26 cellular contexts compared by ENCODE assay signal in genomic region chr14:25061923-25062321, GRCh38. TPM values are rescaled to one million over a fixed set of nuclear protein-coding genes. Genes with fewer than 3 reads are reported as not detected.
A peak's percentile ranks its signal among the peaks of the same experiment; 100 is the strongest.
DNase-seq lines count a peak whose midpoint lies in the region; ATAC-seq, FAIRE-seq and TF ChIP-seq lines count a peak whose summit lies in the region.
"Had no signal": no experiment of that assay in that cellular context is flagged by ENCODE, and none has a peak within 500 bp of the region (broad histone marks: within the 10 kb centered on the region; RNA-seq: fewer than 3 reads in every experiment).

No MANE protein-coding gene starts in this region.

- no peak overlapping the region for H2BK20ac ChIP-seq in H1 (ENCODE audit: low read length)

- no peak overlapping the region for H3K23ac ChIP-seq in H1 (ENCODE audit: insufficient read length)

- no peaks in the 10 kb centered on the region for H3K9me3 ChIP-seq in HepG2 (ENCODE audit: low read length)
- H3K9me3 ChIP-seq in right lobe of liver = no peaks in the 10 kb centered on the region
- H3K9me3 ChIP-seq in H1 (ENCODE audit: insufficient read depth in 2 of 2, low read depth in 1 of 2, low read length in 1 of 2) = no peaks in the 10 kb centered on the region
- H3K9me3 ChIP-seq: A549; BE2C; BLaER1 treated with 17β-estradiol and CSF1 and Interleukin-3, amounts not matched to agents 10 nM and 100 nM had no signal

- H3K27me3 Mint-ChIP-seq in activated T-helper 2 cell treated with anti-CD3 and anti-CD28 coated beads, Interferon-gamma antibody, Interleukin-2, Interleukin-4, amounts not matched to agents 10 μg/mL and 5 μg/mL and 100 μg/mL, durations not matched to agents 14 hours and 24 hours and 36 hours (ENCODE audit: low read depth) = peaks cover 2% of the 10 kb centered on the region

- H3K27me3 ChIP-seq in HepG2 (ENCODE audit: control insufficient read depth in 1 of 2, insufficient read depth in 2 of 2, low read length in 2 of 2) (no peaks in the 10 kb centered on the region), right lobe of liver (no peaks in the 10 kb centered on the region), H1 (replicated peaks in 1 of 4; ENCODE audit: control insufficient read depth in 3 of 4, extremely low read depth in 1 of 4, insufficient read depth in 3 of 4, low read length in 3 of 4) (no peaks in the 10 kb centered on the region)
- H3K27me3 ChIP-seq: BE2C; BLaER1 treated with 17β-estradiol and CSF1 and Interleukin-3, amounts not matched to agents 10 nM and 100 nM had no signal

- no peaks in the 10 kb centered on the region for H3K9me3 Mint-ChIP-seq in activated T-helper 2 cell treated with anti-CD3 and anti-CD28 coated beads, Interferon-gamma antibody, Interleukin-2, Interleukin-4, amounts not matched to agents 10 μg/mL and 5 μg/mL and 100 μg/mL, durations not matched to agents 14 hours and 24 hours and 36 hours
- H3K9me3 Mint-ChIP-seq: CD4-positive, alpha-beta T cell; H9 had no signal

- H4K5ac ChIP-seq in H1 (ENCODE audit: insufficient read length, low read depth, low read length) = no peak overlapping the region

- no peak for DNase-seq in HepG2 (ENCODE audit: low spot score)
- DNase-seq in right lobe of liver = no peak
- DNase-seq in NCI-H69 (lab: John Stamatoyannopoulos, UW) = peak; percentile 85
- no peak for DNase-seq in H1 (ENCODE audit: low read depth in 1 of 2, low spot score in 2 of 2)
- no peak for DNase-seq in glomerular visceral epithelial cell (ENCODE audit: extremely low spot score)
- no peak for DNase-seq in NCI-H1092 treated with DMSO at 0.1 percent for 48 hours (lab: John Stamatoyannopoulos, UW)
- DNase-seq in activated T-helper 2 cell treated with anti-CD3 and anti-CD28 coated beads, Interferon-gamma antibody, Interleukin-2, Interleukin-4, amounts not matched to agents 10 μg/mL and 5 μg/mL and 100 μg/mL, durations not matched to agents 14 hours and 24 hours and 36 hours (ENCODE audit: low spot score) = no peak
- DNase-seq: 8988T; ACHN; AML-193; BE2C; CD4-positive, alpha-beta T cell; CD8-positive, alpha-beta memory T cell; DMS 273 treated with DMSO at 0.1 percent for 48 hours; DMS79; EL; GDM1; H9 had no signal

- no peak overlapping the region for H4K8ac ChIP-seq in H1 (ENCODE audit: extremely low read depth, insufficient read depth, low read length)

- TF ChIP-seq POLR2A in HepG2 (IDR thresholded peaks at IDR 0.05; ENCODE audit: insufficient read depth in 1 of 2, low read depth in 2 of 2, low read length in 2 of 2) (no peak), right lobe of liver (IDR thresholded peaks at IDR 0.05) (no peak), H1 (IDR thresholded peaks at IDR 0.05; ENCODE audit: control extremely low read depth in 1 of 2, low read depth in 2 of 2, low read length in 2 of 2) (no peak)

- H3K4me2 ChIP-seq in HepG2 (ENCODE audit: low read depth, low read length) (no peak overlapping the region), H1 (ENCODE audit: insufficient read depth in 1 of 2, low read depth in 2 of 2, low read length in 2 of 2) (no peak overlapping the region)
- H3K4me2 ChIP-seq: A549; BLaER1 treated with 17β-estradiol and CSF1 and Interleukin-3, amounts not matched to agents 10 nM and 100 nM had no signal

- H3K4me1 ChIP-seq in HepG2 (ENCODE audit: insufficient read depth, low read length) = no peaks in the 10 kb centered on the region
- no peaks in the 10 kb centered on the region for H3K4me1 ChIP-seq in right lobe of liver
- H3K4me1 ChIP-seq in H1 (replicated peaks in 1 of 4; ENCODE audit: control insufficient read depth in 3 of 4, insufficient read depth in 4 of 4, low read length in 3 of 4) = peaks cover 0 to 4% (median under 1%) of the 10 kb centered on the region in 4 experiments; a peak in 2 of 7 replicates
- H3K4me1 ChIP-seq: A549; BE2C; BLaER1 treated with 17β-estradiol and CSF1 and Interleukin-3, amounts not matched to agents 10 nM and 100 nM had no signal

- no peak overlapping the region for H2BK12ac ChIP-seq in H1 (ENCODE audit: low read depth, low read length)

- no peaks in the 10 kb centered on the region for H3K4me1 Mint-ChIP-seq in activated T-helper 2 cell treated with anti-CD3 and anti-CD28 coated beads, Interferon-gamma antibody, Interleukin-2, Interleukin-4, amounts not matched to agents 10 μg/mL and 5 μg/mL and 100 μg/mL, durations not matched to agents 14 hours and 24 hours and 36 hours (ENCODE audit: low read depth)
- H3K4me1 Mint-ChIP-seq: CD14-positive monocyte; CD8-positive, alpha-beta memory T cell had no signal

- TF ChIP-seq CTCF in HepG2 (CRISPR knock-in tag; IDR thresholded peaks at IDR 0.05) (no peak), right lobe of liver (IDR thresholded peaks at IDR 0.05) (no peak), H1 (IDR thresholded peaks at IDR 0.05; ENCODE audit: control extremely low read depth in 1 of 3, insufficient read depth in 1 of 3, low read depth in 1 of 3, low read length in 3 of 3) (no peak)

- no peak overlapping the region for H4K91ac ChIP-seq in H1 (replicated peaks; ENCODE audit: insufficient read length, low read length)

- H3K27ac ChIP-seq in HepG2 (ENCODE audit: extremely low read length, insufficient read depth, low read length) (no peak overlapping the region), right lobe of liver (no peak overlapping the region), H1 (ENCODE audit: low read depth, low read length) (no peak overlapping the region)
- H3K27ac ChIP-seq: A549; BLaER1 treated with 17β-estradiol and CSF1 and Interleukin-3, amounts not matched to agents 10 nM and 100 nM had no signal

- H4K20me1 ChIP-seq in HepG2 (ENCODE audit: insufficient read depth, low read length) = no peaks in the 10 kb centered on the region
- H4K20me1 ChIP-seq in H1 (replicated peaks in 1 of 2; ENCODE audit: control insufficient read depth in 1 of 2, insufficient read depth in 2 of 2, low read length in 2 of 2) = no peaks in the 10 kb centered on the region
- H4K20me1 ChIP-seq: BLaER1 treated with 17β-estradiol and CSF1 and Interleukin-3, amounts not matched to agents 10 nM and 100 nM had no signal

- WGBS in HepG2 (ENCODE audit: low lambda C conversion rate) = 13% methylated on average over 3 of the region's 3 CpGs
- WGBS in right lobe of liver (ENCODE audit: insufficient coverage, low coverage, low lambda C conversion rate, missing lambda C conversion rate) = 74% methylated on average over 3 of the region's 3 CpGs
- 88% methylated on average over 3 of the region's 3 CpGs; no CpG with 5 or more reads in 1 of the 2 experiments for WGBS in H1 (ENCODE audit: extremely low coverage in 1 of 2, insufficient coverage in 1 of 2, insufficient read length in 1 of 2, insufficient replicate concordance in 2 of 2, low coverage in 1 of 2, low lambda C conversion rate in 2 of 2, missing lambda C conversion rate in 1 of 2), 2 experiments

- no peak overlapping the region for H3K4ac ChIP-seq in H1 (replicated peaks; ENCODE audit: insufficient read length, low read depth, low read length)

- H2BK5ac ChIP-seq in H1 (ENCODE audit: low read depth, low read length) = no peak overlapping the region

- TF ChIP-seq RAD21 in HepG2 (CRISPR knock-in tag; IDR thresholded peaks at IDR 0.05) = no peak
- TF ChIP-seq RAD21 in H1 (IDR thresholded peaks at IDR 0.05 in 1 of 2, conservative IDR thresholded peaks at IDR 0.05 in 1 of 2; ENCODE audit: low read depth in 2 of 2, low read length in 2 of 2) = no peak

- no peaks in the 10 kb centered on the region for H3K36me3 ChIP-seq in HepG2 (replicated peaks in 1 of 2; ENCODE audit: control insufficient read depth in 1 of 2, insufficient read depth in 2 of 2, low read length in 2 of 2)
- no peaks in the 10 kb centered on the region for H3K36me3 ChIP-seq in right lobe of liver
- H3K36me3 ChIP-seq in H1 (ENCODE audit: control insufficient read depth in 2 of 4, insufficient read depth in 4 of 4, low read length in 3 of 4) = no peaks in the 10 kb centered on the region
- H3K36me3 ChIP-seq: BE2C; BLaER1 treated with 17β-estradiol and CSF1 and Interleukin-3, amounts not matched to agents 10 nM and 100 nM had no signal

- no peak overlapping the region for H3K18ac ChIP-seq in H1 (ENCODE audit: extremely low read depth, low read length)

- no peaks in the 10 kb centered on the region for H3K36me3 Mint-ChIP-seq in activated T-helper 2 cell treated with anti-CD3 and anti-CD28 coated beads, Interferon-gamma antibody, Interleukin-2, Interleukin-4, amounts not matched to agents 10 μg/mL and 5 μg/mL and 100 μg/mL, durations not matched to agents 14 hours and 24 hours and 36 hours (ENCODE audit: low read depth)
- H3K36me3 Mint-ChIP-seq: CD14-positive monocyte; CD8-positive, alpha-beta memory T cell had no signal

- POLR2A ChIA-PET in HepG2 (lab: Yijun Ruan, JAX) (no interaction called here), H1 (lab: Charles Lee; ENCODE audit: partially characterized antibody) (no interaction called here)

- TF ChIP-seq EP300 in HepG2 (IDR thresholded peaks at IDR 0.05; ENCODE audit: low read depth in 2 of 2, low read length in 2 of 2) = no peak
- TF ChIP-seq EP300 in HepG2 (CRISPR knock-in tag; IDR thresholded peaks at IDR 0.05; ENCODE audit: borderline replicate concordance) = no peak
- TF ChIP-seq EP300 in H1 (IDR thresholded peaks at IDR 0.05; ENCODE audit: borderline replicate concordance in 1 of 2, low read depth in 2 of 2, low read length in 2 of 2) = no peak

- no peaks in the 10 kb centered on the region for H3K23me2 ChIP-seq in H1 (ENCODE audit: low read depth, low read length)

- ATAC-seq in HepG2 (no peak), right lobe of liver (no peak), GM19463 (IDR thresholded peaks at IDR 0.05; ENCODE audit: unreplicated experiment) (peak; percentile 34)
- ATAC-seq: A549, HCT116 had no signal

- no peak overlapping the region for H2AK5ac ChIP-seq in H1 (ENCODE audit: low read depth, low read length)

- FAIRE-seq in HepG2 (lab: Jason Lieb, UNC) = no peak
- no peak for FAIRE-seq in H1 (lab: Jason Lieb, UNC)
- FAIRE-seq: A549, D721Med, GM12891, GM18507 had no signal

- no peak overlapping the region for H2BK120ac ChIP-seq in H1 (replicated peaks; ENCODE audit: low read depth, low read length)

- H2BK15ac ChIP-seq in H1 (ENCODE audit: low read length) = no peak overlapping the region

- no peak overlapping the region for H3K14ac ChIP-seq in H1 (ENCODE audit: insufficient read length)

- CTCF ChIA-PET in HepG2 (lab: Yijun Ruan, JAX; ENCODE audit: low intra/inter-chr PET ratio, low total read pairs) = no interaction called here
- CTCF ChIA-PET in H1 (lab: Charles Lee; ENCODE audit: partially characterized antibody) = interaction anchor here (0.6 kb wide), 1 partner anchor 14 kb away, joined by 3 read pairs; no protein-coding TSS in a partner anchor

- H3K9ac ChIP-seq in HepG2 (ENCODE audit: insufficient read depth, low read depth, low read length) (no peak overlapping the region), H1 (replicated peaks in 1 of 4; ENCODE audit: extremely low read depth in 1 of 4, low read depth in 3 of 4, low read length in 3 of 4) (no peak overlapping the region)
- H3K9ac ChIP-seq: BLaER1 treated with 17β-estradiol and CSF1 and Interleukin-3, amounts not matched to agents 10 nM and 100 nM had no signal

- intact Hi-C loops in HepG2 (cut with micrococcal nuclease; ENCODE audit: unreplicated experiment) (no loop called here), right lobe of liver (cut with DNase I) (no loop called here)
- intact Hi-C loops in activated T-helper 2 cell treated with anti-CD3 and anti-CD28 coated beads, Interferon-gamma antibody, Interleukin-2, Interleukin-4, amounts not matched to agents 10 μg/mL and 5 μg/mL and 100 μg/mL, durations not matched to agents 14 hours and 24 hours and 36 hours (cut with micrococcal nuclease) = no loop called here

- H3K79me1 ChIP-seq in H1 (ENCODE audit: low read depth, low read length) = no peaks in the 10 kb centered on the region

- no peak overlapping the region for H3K27ac Mint-ChIP-seq in activated T-helper 2 cell treated with anti-CD3 and anti-CD28 coated beads, Interferon-gamma antibody, Interleukin-2, Interleukin-4, amounts not matched to agents 10 μg/mL and 5 μg/mL and 100 μg/mL, durations not matched to agents 14 hours and 24 hours and 36 hours
- H3K27ac Mint-ChIP-seq: CD14-positive monocyte; CD4-positive, alpha-beta T cell; H9 had no signal

- no peak overlapping the region for H2AFZ ChIP-seq in HepG2 (ENCODE audit: low read length)
- no peak overlapping the region for H2AFZ ChIP-seq in H1 (ENCODE audit: low read length)

- in situ Hi-C loops in HepG2 (cut with HindIII; ENCODE audit: extremely low pct_ligation_motif_present, low pct_unique_long_range_greater_than_20kb) = no loop called here

- H3K79me2 ChIP-seq in HepG2 (ENCODE audit: insufficient read depth, low read length) (no peaks in the 10 kb centered on the region), H1 (ENCODE audit: control insufficient read depth in 1 of 2, insufficient read depth in 2 of 2, low read length in 2 of 2) (no peaks in the 10 kb centered on the region)

- no peak overlapping the region for H3K4me3 ChIP-seq in HepG2 (replicated peaks in 1 of 3; ENCODE audit: insufficient read depth in 1 of 3, low read depth in 2 of 3, low read length in 3 of 3)
- H3K4me3 ChIP-seq in right lobe of liver = no peak overlapping the region
- H3K4me3 ChIP-seq in H1 (ENCODE audit: extremely low read depth in 1 of 4, insufficient read depth in 2 of 4, low read depth in 3 of 4, low read length in 4 of 4) = no peak overlapping the region
- H3K4me3 ChIP-seq: A549; BLaER1 treated with 17β-estradiol and CSF1 and Interleukin-3, amounts not matched to agents 10 nM and 100 nM had no signal

- no peak overlapping the region for H3K56ac ChIP-seq in H1 (replicated peaks; ENCODE audit: insufficient read length, low read depth, low read length)

- H3K4me3 Mint-ChIP-seq in activated T-helper 2 cell treated with anti-CD3 and anti-CD28 coated beads, Interferon-gamma antibody, Interleukin-2, Interleukin-4, amounts not matched to agents 10 μg/mL and 5 μg/mL and 100 μg/mL, durations not matched to agents 14 hours and 24 hours and 36 hours (ENCODE audit: low read depth) = no peak overlapping the region
- H3K4me3 Mint-ChIP-seq: CD4-positive, alpha-beta T cell; CD8-positive, alpha-beta memory T cell; H9 had no signal

- no TSS peak for BruUV-seq in HepG2 (replicated peaks; lab: Mats Ljungman, UMichigan)

RNA-seq across cellular contexts. Expression of gene STXBP6, which starts 12.0 kb away (rescaled TPM):
- total RNA-seq in HepG2 (2016; rRNA removed; fragmentation: Illumina TruSeq; extraction: Trizol) (35.3 and 43.2 TPM in 2 replicates), right lobe of liver (1 to 10 TPM in 4 of 6 experiments, under 1 TPM in 2; 0.55 to 1.7 (median 1.1) TPM)
- 21.2 TPM in 2 replicates for total RNA-seq in HepG2 (2016; cell fraction: cytosol; rRNA removed; fragmentation: Illumina TruSeq; extraction: Trizol; ENCODE audit: low read depth)
- 31.7 and 46.6 TPM in 2 replicates for total RNA-seq in HepG2 (2016; cell fraction: insoluble cytoplasmic fraction; rRNA removed; fragmentation: Illumina TruSeq; extraction: Trizol)
- 28.9 and 30.6 TPM in 2 replicates for total RNA-seq in HepG2 (2016; cell fraction: membrane; rRNA removed; fragmentation: Illumina TruSeq; extraction: Trizol)
- total RNA-seq in HepG2 (2016; cell fraction: nucleus; rRNA removed; fragmentation: Illumina TruSeq; extraction: Trizol) = 26.2 and 27.2 TPM in 2 replicates
- polyA plus RNA-seq in HepG2 (2011; rRNA removed) (32.3 and 42.8 TPM in 2 replicates), H1 (2011; rRNA removed) (6.0 and 9.4 TPM in 2 replicates)
- 26.8 and 33.4 TPM in 2 replicates for polyA plus RNA-seq in HepG2 (2011; cell fraction: cytosol; rRNA removed)
- polyA plus RNA-seq in HepG2 (2011; cell fraction: nucleus; rRNA removed) = 10.0 and 11.5 TPM in 2 replicates
- 25.5 and 27.7 TPM in 2 replicates for polyA plus RNA-seq in HepG2 (2012)
- 19.0 and 23.1 TPM in 2 replicates for polyA plus RNA-seq in HepG2 (2016; cell fraction: cytosol; fragmentation: Illumina TruSeq; extraction: Trizol; ENCODE audit: low read depth)
- 51.3 and 53.4 TPM in 2 replicates for polyA plus RNA-seq in HepG2 (2016; cell fraction: insoluble cytoplasmic fraction; fragmentation: Illumina TruSeq; extraction: Trizol; ENCODE audit: low read depth)
- polyA plus RNA-seq in HepG2 (2016; cell fraction: membrane; fragmentation: Illumina TruSeq; extraction: Trizol; ENCODE audit: low read depth) = 25.8 and 28.4 TPM in 2 replicates
- polyA plus RNA-seq in HepG2 (2016; cell fraction: nucleus; fragmentation: Illumina TruSeq; extraction: Trizol; ENCODE audit: insufficient read depth, low read depth) = 24.0 and 27.2 TPM in 2 replicates
- polyA minus RNA-seq in HepG2 (2011; rRNA and poly(A)+ RNA removed; ENCODE audit: low replicate concordance) = 3.0 and 26.4 TPM in 2 replicates
- 19.6 and 20.8 TPM in 2 replicates for polyA minus RNA-seq in HepG2 (2011; cell fraction: cytosol; rRNA and poly(A)+ RNA removed)
- 53.4 and 53.6 TPM in 2 replicates for polyA minus RNA-seq in HepG2 (2011; cell fraction: nucleus; rRNA and poly(A)+ RNA removed)
- total RNA-seq in H1 (2021; fragmentation: NEBNext Ultra II Directional; extraction: Animal tissue kit (Norgen Biotek cat#: 25700)) = 18.1 and 19.3 TPM in 2 replicates
- 12.9 TPM for polyA plus RNA-seq in H1 (2011; cell fraction: cytosol; rRNA removed)
- 6.3 TPM for polyA plus RNA-seq in H1 (2011; cell fraction: nucleus; rRNA removed)
- polyA plus RNA-seq in H1 (2012, experiment 1 of 2) = 9.1 to 11.2 TPM (median 10.4 TPM) in 4 replicates
- polyA plus RNA-seq in H1 (2012, experiment 2 of 2) = 7.8 TPM
- polyA plus RNA-seq in H1 (2013, experiment 1 of 2) = 6.9 TPM
- 7.3 TPM for polyA plus RNA-seq in H1 (2013, experiment 2 of 2)
- 15.9 and 20.1 TPM in 2 replicates for polyA minus RNA-seq in H1 (2011; rRNA and poly(A)+ RNA removed)
- 10.1 TPM for polyA minus RNA-seq in H1 (2011; cell fraction: cytosol; rRNA and poly(A)+ RNA removed)
- 17.1 TPM for polyA minus RNA-seq in H1 (2011; cell fraction: nucleus; rRNA and poly(A)+ RNA removed)
- not detected in 2 replicates for total RNA-seq in activated T-helper 2 cell treated with anti-CD3 and anti-CD28 coated beads, Interferon-gamma antibody, Interleukin-2, Interleukin-4, amounts not matched to agents 10 μg/mL and 5 μg/mL and 100 μg/mL, durations not matched to agents 14 hours and 24 hours and 36 hours
- total RNA-seq: CD4-positive, alpha-beta T cell had no signal
- polyA plus RNA-seq: CD8-positive, alpha-beta memory T cell had no signal

Comparison
In these comparisons a context has a peak if more than half of its experiments do, and no peak if none do; other contexts are left out.
1. Of the 41 proteins assayed by ChIP-seq in both HepG2 and H1: peak only in HepG2: none; only in H1: none; in both: CEBPB; in neither: 39; mixed calls (peak in some experiments, not most) for 1.